ENCODE assay signal across 8 cellular contexts in the genomic region with DNA sequence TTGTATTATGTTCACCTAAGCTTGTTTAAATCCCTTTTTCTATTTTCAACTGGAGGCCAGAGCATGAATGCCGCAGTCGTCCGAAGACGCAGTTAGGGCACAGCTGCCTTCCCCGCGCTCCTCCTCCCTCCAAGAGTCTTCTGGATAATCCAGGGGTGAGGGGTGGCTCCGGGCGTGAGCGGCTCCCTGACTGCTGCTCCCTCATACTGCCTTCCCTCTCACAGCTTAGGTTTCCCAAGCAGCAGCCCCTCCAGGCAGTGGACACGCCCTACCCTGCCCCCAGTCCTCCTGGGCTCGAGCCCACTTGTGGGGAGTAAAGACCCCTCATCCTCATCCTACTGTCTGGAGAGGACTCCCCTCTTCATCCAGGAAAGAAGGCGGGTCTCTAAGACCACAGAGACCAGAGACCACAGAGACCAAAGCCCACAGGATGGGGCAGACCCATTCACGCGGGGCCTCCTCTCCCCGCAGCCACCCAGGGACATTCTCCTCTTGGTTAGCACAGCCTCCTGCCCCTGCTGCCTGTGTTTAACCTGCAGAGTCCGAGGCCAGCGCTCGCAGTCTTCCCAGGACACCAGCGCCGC. TPM values are rescaled to one million over a fixed set of nuclear protein-coding genes. Genes with fewer than 3 reads are reported as not detected.
DNase-seq lines count a peak whose midpoint lies in the region; ATAC-seq and TF ChIP-seq lines count a peak whose summit lies in the region.
"Not testable (repeated sequence)": the region's sequence is repeated elsewhere in the genome, so short reads cannot be mapped to it uniquely, and the experiment has no call there.
"Had no signal": no experiment of that assay in that cellular context is flagged by ENCODE, and none has a peak within 500 bp of the region (broad histone marks: within the 10 kb centered on the region; RNA-seq: fewer than 3 reads in every experiment).

No MANE protein-coding gene starts in this region.

- H3K36me3 Mint-ChIP-seq in H9 (ENCODE audit: insufficient read depth in 1 of 3, low read depth in 3 of 3); T-helper 17 cell (ENCODE audit: low read depth): not testable (repeated sequence)

- not testable (repeated sequence) for H2BK12ac ChIP-seq in H9 (ENCODE audit: insufficient read length, low read depth, low read length)

- H3K14ac ChIP-seq in H9 (ENCODE audit: insufficient read depth, low read length) = not testable (repeated sequence)

- not testable (repeated sequence) for ATAC-seq in T-helper 17 cell; upper lobe of left lung (ENCODE audit: low FRiP score in 2 of 2)

- H3K27me3 Mint-ChIP-seq in H9 (ENCODE audit: low read depth); T-helper 17 cell: not testable (repeated sequence)

- H3K4me3 Mint-ChIP-seq in H9 = not testable (repeated sequence)
- peak overlapping the region; percentile 53 for H3K4me3 Mint-ChIP-seq in T-helper 17 cell

- H3K56ac ChIP-seq in H9 (ENCODE audit: insufficient read length, low read depth, low read length) = not testable (repeated sequence)

- not testable (repeated sequence) for H2AFZ ChIP-seq in H9 (ENCODE audit: low read length)

- WGBS in H9 (ENCODE audit: extremely low coverage, insufficient read length, low lambda C conversion rate) = no CpG with 5 or more reads among the region's 20 CpGs
- WGBS in upper lobe of left lung, 2 donors = 76% methylated on average over 18 of the region's 20 CpGs; no CpG with 5 or more reads in 1 of the 2 donors

- not testable (repeated sequence) for H3K9ac ChIP-seq in H9 (ENCODE audit: extremely low read depth, insufficient read length, low read length)

- not testable (repeated sequence) for H3K79me1 ChIP-seq in H9 (ENCODE audit: insufficient read depth, low read depth, low read length, poor library complexity, severe bottlenecking)

- not testable (repeated sequence) for H3K79me2 ChIP-seq in H9 (ENCODE audit: insufficient read depth, low read length)

- H3T11ph ChIP-seq in H9 (ENCODE audit: low read length) = not testable (repeated sequence)

- not testable (repeated sequence) for H3K4me2 ChIP-seq in H9 (ENCODE audit: insufficient read depth, insufficient read length, low read length)

- H3K36me3 ChIP-seq in upper lobe of left lung = not testable (repeated sequence)

- H3K9me3 ChIP-seq in H9 (ENCODE audit: control insufficient read depth, low read depth, low read length); T-helper 17 cell (ENCODE audit: control insufficient read depth, low read length, poor library complexity, severe bottlenecking); upper lobe of left lung: not testable (repeated sequence)

- H3K27ac ChIP-seq in H9 (ENCODE audit: insufficient read length, low read depth, low read length); upper lobe of left lung: not testable (repeated sequence)

- not testable (repeated sequence) for H2BK15ac ChIP-seq in H9 (ENCODE audit: low read depth, low read length)

- not testable (repeated sequence) for H4K20me1 ChIP-seq in H9 (ENCODE audit: control insufficient read depth, insufficient read depth, insufficient read length)

- not testable (repeated sequence) for H3K23me2 ChIP-seq in H9 (ENCODE audit: insufficient read length, low read depth, low read length, poor library complexity, severe bottlenecking)

- H3K27me3 ChIP-seq in H9 (ENCODE audit: insufficient read depth, low read length); upper lobe of left lung: not testable (repeated sequence)

- H3K9me3 Mint-ChIP-seq in H9 = not testable (repeated sequence)

- not testable (repeated sequence) for H3K18ac ChIP-seq in H9 (ENCODE audit: insufficient read length, low read depth, low read length)

- not testable (repeated sequence) for H3K23ac ChIP-seq in H9 (ENCODE audit: insufficient read length, low read depth, low read length)

- not testable (repeated sequence) for H3K27ac Mint-ChIP-seq in H9, T-helper 17 cell

- not testable (repeated sequence) for H2BK120ac ChIP-seq in H9 (ENCODE audit: low read depth, low read length, poor library complexity, severe bottlenecking)

- not testable (repeated sequence) for TF ChIP-seq POLR2A in upper lobe of left lung (IDR thresholded peaks at IDR 0.05)

- not testable (repeated sequence) for H4K8ac ChIP-seq in H9 (replicated peaks; ENCODE audit: insufficient read length, low read depth, low read length)

- H4K5ac ChIP-seq in H9 (ENCODE audit: insufficient read length, low read depth, low read length) = not testable (repeated sequence)

- DNase-seq in H9 (peak; percentile 8), ecto neural progenitor cell (ENCODE audit: low spot score) (peak; percentile 34), upper lobe of left lung (peak; percentile 20 to 33)
- DNase-seq in T-helper 17 cell = not testable (repeated sequence)
- DNase-seq in activated CD4-positive, alpha-beta T cell treated with anti-CD3 and anti-CD28 coated beads, Interleukin-2, amount 50 U/mL, for 1 hour = peak; percentile 0
- peak; percentile 4 to 13 for DNase-seq in activated T-cell treated with anti-CD3 and anti-CD28 coated beads, Interleukin-2, amount 50 U/mL, for 48 hours

- TF ChIP-seq EP300 in upper lobe of left lung (IDR thresholded peaks at IDR 0.05) = not testable (repeated sequence)

- H2BK20ac ChIP-seq in H9 (ENCODE audit: low read depth, low read length, poor library complexity, severe bottlenecking) = not testable (repeated sequence)

- not testable (repeated sequence) for H4K91ac ChIP-seq in H9 (ENCODE audit: insufficient read length, low read depth, low read length)

- not testable (repeated sequence) for H3K4me1 Mint-ChIP-seq in H9
- peaks cover 17% of the 10 kb centered on the region for H3K4me1 Mint-ChIP-seq in T-helper 17 cell

- TF ChIP-seq CTCF in H9 (conservative IDR thresholded peaks at IDR 0.05); upper lobe of left lung (IDR thresholded peaks at IDR 0.05): not testable (repeated sequence)

- not testable (repeated sequence) for H2AK5ac ChIP-seq in H9 (ENCODE audit: insufficient read length, low read length)

- H3K4ac ChIP-seq in H9 (ENCODE audit: low read depth, low read length) = not testable (repeated sequence)

- H2BK5ac ChIP-seq in H9 (ENCODE audit: insufficient read length, low read length) = not testable (repeated sequence)

- not testable (repeated sequence) for H3K4me1 ChIP-seq in H9 (ENCODE audit: insufficient read depth, low read length)
- H3K4me1 ChIP-seq in upper lobe of left lung = peaks cover 6 to 11% (median 11%) of the 10 kb centered on the region in 4 donors

- not testable (repeated sequence) for H3K4me3 ChIP-seq in upper lobe of left lung

RNA-seq across cellular contexts. Expression of a gene that starts 31.9 kb away (rescaled TPM):
- total RNA-seq in H9 (2021) (0.86 and 1.4 TPM in 2 replicates), T-helper 17 cell (10 to 100 TPM in 1 of 2 donors, 1 to 10 TPM in 1; 9.3 to 31.2 TPM), upper lobe of left lung (10 to 100 TPM in 4 of 6 donors, 1 to 10 TPM in 2; 7.4 to 40.8 (median 13.1) TPM)
- total RNA-seq: GM23248 had no signal

RNA-seq across cellular contexts. Expression of a gene that starts 59.5 kb away (rescaled TPM):
- total RNA-seq in H9 (2021) = 0.44 and 0.48 TPM in 2 replicates
- total RNA-seq in T-helper 17 cell = 10 to 100 TPM; 17.3 to 35.4 TPM
- 10 to 100 TPM; 14.3 to 42.7 (median 19.1) TPM for total RNA-seq in upper lobe of left lung
- total RNA-seq: B cell, GM23248 had no signal

Comparison
In these comparisons a context has a peak if more than half of its experiments do, and no peak if none do; other contexts are left out.
1. RNA of a gene that starts 59.5 kb away (total RNA-seq): 17.3 to 35.4 TPM in T-helper 17 cell and 14.3 to 42.7 TPM in upper lobe of left lung; 0.44 to 0.48 TPM in H9; every median in the first group is over 10 times any median in the second.